In genomic region chr4:23635468-23635867, GRCh38 we compare ENCODE assay signal across 6 cellular contexts.
"Had no signal": no experiment of that assay in that cellular context is flagged by ENCODE, and none has a peak within 500 bp of the region (broad histone marks: within the 10 kb centered on the region; RNA-seq: fewer than 3 reads in every experiment).

No MANE protein-coding gene starts in this region.

- H3K27ac ChIP-seq: HL-60, KMS-11 had no signal

- FAIRE-seq: HTR-8/SVneo, K562 had no signal

- ATAC-seq: K562 had no signal

- H3K4me3 ChIP-seq: K562 had no signal

- DNase-seq: KBM-7, KG1 had no signal

- H3K9ac ChIP-seq: KMS-11 had no signal

- H3K4me2 ChIP-seq: KMS-11 had no signal
